17 cellular contexts compared by ENCODE assay signal in genomic region chr2:122734756-122735155, GRCh38.
DNase-seq lines count a peak whose midpoint lies in the region; ATAC-seq and TF ChIP-seq lines count a peak whose summit lies in the region.
"Had no signal": no experiment of that assay in that cellular context is flagged by ENCODE, and none has a peak within 500 bp of the region (broad histone marks: within the 10 kb centered on the region; RNA-seq: fewer than 3 reads in every experiment).

No MANE protein-coding gene starts in this region.

- peak overlapping the region; percentile 14 for H3K27ac Mint-ChIP-seq in type B pancreatic cell

- H3K36me3 Mint-ChIP-seq in type B pancreatic cell: no peaks in the 10 kb centered on the region

- TF ChIP-seq CTCF in cardiac fibroblast (IDR thresholded peaks at IDR 0.05; ENCODE audit: low read depth, low read length) (no peak), type B pancreatic cell (conservative IDR thresholded peaks at IDR 0.05) (no peak)

- H3K36me3 ChIP-seq in HUES6 (ENCODE audit: control insufficient read depth, insufficient read depth, low read length): no peaks in the 10 kb centered on the region
- H3K36me3 ChIP-seq: BLaER1, upper lobe of left lung had no signal

- no peak overlapping the region for H3K9ac ChIP-seq in HUES6 (ENCODE audit: low read length)
- H3K9ac ChIP-seq: BLaER1 had no signal

- ATAC-seq in HG03442 (IDR thresholded peaks at IDR 0.05; ENCODE audit: unreplicated experiment): no peak

- H3K4me3 Mint-ChIP-seq in type B pancreatic cell: no peak overlapping the region

- H3K27me3 Mint-ChIP-seq in type B pancreatic cell: no peaks in the 10 kb centered on the region

- H3K4me3 ChIP-seq in HUES6 (ENCODE audit: low read depth, low read length) (no peak overlapping the region), cardiac fibroblast (replicated peaks in 1 of 2; ENCODE audit: low read depth in 2 of 2, low read length in 2 of 2) (no peak overlapping the region)
- H3K4me3 ChIP-seq: BLaER1, upper lobe of left lung had no signal

- H3K27me3 ChIP-seq in HUES6 (ENCODE audit: control insufficient read depth, insufficient read depth, low read length): no peaks in the 10 kb centered on the region
- H3K27me3 ChIP-seq: BLaER1, upper lobe of left lung had no signal

- H3K4me1 ChIP-seq in HUES6 (ENCODE audit: control insufficient read depth, insufficient read depth, low read length): peaks cover 19% of the 10 kb centered on the region
- H3K4me1 ChIP-seq: BLaER1, upper lobe of left lung had no signal

- peaks cover 12% of the 10 kb centered on the region for H3K9me3 Mint-ChIP-seq in type B pancreatic cell

- peaks cover 9% of the 10 kb centered on the region; the same call in 1 of the 2 replicates for H3K9me3 ChIP-seq in HUES6 (ENCODE audit: control insufficient read depth, insufficient read depth, low read depth, low read length)
- H3K9me3 ChIP-seq: BLaER1, upper lobe of left lung had no signal

- DNase-seq in cardiac fibroblast (ENCODE audit: low read depth in 2 of 2): peak; percentile 48 to 61
- DNase-seq in iPS-NIHi7 (ENCODE audit: extremely low spot score): peak; percentile 58
- no peak for DNase-seq in type B pancreatic cell (ENCODE audit: extremely low spot score, unreplicated experiment)
- DNase-seq in cerebellar cortex (ENCODE audit: low spot score): no peak
- DNase-seq in activated naive CD4-positive, alpha-beta T cell treated with Interleukin-2 at 50 U/mL for 16 hours: no peak
- no peak for DNase-seq in stimulated activated naive CD4-positive, alpha-beta T cell treated with Interleukin-2 at 50 U/mL for 16 hours (lab: John Stamatoyannopoulos, UW)
- DNase-seq: activated naive CD4-positive, alpha-beta T cell treated with anti-CD3 and anti-CD28 coated beads, Interleukin-2, amount 50 U/mL, for 16 hours; cerebellar nuclear complex; DMS 273 treated with DMSO at 0.1 percent for 48 hours; NCI-H2081; NCI-H510A treated with DMSO at 0.1 percent for 48 hours; posterior cingulate gyrus; stimulated activated naive CD4-positive, alpha-beta T cell; upper lobe of left lung had no signal

- H3K4me1 Mint-ChIP-seq in type B pancreatic cell (ENCODE audit: unreplicated experiment): peaks cover 16% of the 10 kb centered on the region

- peak overlapping the region; percentile 63; the same call in 1 of the 2 replicates for H3K27ac ChIP-seq in HUES6 (ENCODE audit: low read depth, low read length)
- H3K27ac ChIP-seq: BLaER1, upper lobe of left lung had no signal

Comparison
In these comparisons a context has a peak if more than half of its experiments do, and no peak if none do; other contexts are left out.
1. DNase-seq: peak in cardiac fibroblast (2 of 2) and iPS-NIHi7 (single experiment); none in type B pancreatic cell (single experiment), cerebellar cortex (single experiment), activated naive CD4-positive, alpha-beta T cell treated with Interleukin-2 at 50 U/mL for 16 hours (single experiment) and stimulated activated naive CD4-positive, alpha-beta T cell treated with Interleukin-2 at 50 U/mL for 16 hours (single experiment).